ENCODE assay signal across 17 cellular contexts in the genomic region with DNA sequence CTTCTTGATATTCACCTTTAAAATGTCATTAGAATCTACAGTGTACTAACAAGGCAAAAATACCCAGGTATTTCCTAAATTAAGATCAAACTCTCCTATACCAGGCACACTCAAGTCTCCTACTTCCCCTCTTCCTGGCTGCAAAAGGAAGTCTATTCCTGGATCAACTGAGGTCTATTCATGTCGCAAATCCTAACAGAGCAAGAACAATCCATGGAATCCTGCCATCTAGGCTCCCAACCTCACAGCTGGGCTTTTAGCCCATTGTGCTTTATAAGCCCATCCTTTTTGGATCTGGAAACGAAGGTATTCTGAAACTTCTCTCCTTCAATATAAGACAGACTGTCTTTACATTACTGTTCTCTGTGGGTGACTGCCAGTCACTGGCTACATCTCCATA.
DNase-seq lines count a peak whose midpoint lies in the region; ATAC-seq and TF ChIP-seq lines count a peak whose summit lies in the region.
"Had no signal": no experiment of that assay in that cellular context is flagged by ENCODE, and none has a peak within 500 bp of the region (broad histone marks: within the 10 kb centered on the region; RNA-seq: fewer than 3 reads in every experiment).

No MANE protein-coding gene starts in this region.

- no peak for DNase-seq in HFFc6
- DNase-seq in body of pancreas = peak in 2 of 4 donors; percentile 6 to 10
- peak; percentile 8 to 10 for DNase-seq in hippocampal formation (lab: John Stamatoyannopoulos, UW)
- DNase-seq in psoas muscle = no peak
- DNase-seq in NCI-H526 treated with DMSO at 0.1 percent for 48 hours (lab: John Stamatoyannopoulos, UW) = no peak
- DNase-seq in DMS53 treated with DMSO at 0.1 percent for 48 hours (lab: John Stamatoyannopoulos, UW; ENCODE audit: unreplicated experiment) = no peak
- DNase-seq in colonic mucosa = no peak
- DNase-seq in NCI-H2196 (lab: John Stamatoyannopoulos, UW; ENCODE audit: unreplicated experiment) = no peak
- DNase-seq: activated CD4-positive, alpha-beta memory T cell treated with anti-CD3 and anti-CD28 coated beads, Interleukin-2, amount 10 ng/mL, durations not matched to agents 7 days and 5 days; adrenal gland; glutamatergic neuron; NCI-H1105; stimulated activated CD4-positive, alpha-beta T cell treated with anti-CD3 and anti-CD28 coated beads, Interleukin-1b, Interleukin-23, amount 100 ng/mL, for 48 hours had no signal

- H3K4me1 ChIP-seq in body of pancreas (peaks cover 15% of the 10 kb centered on the region), psoas muscle (peaks cover 48% of the 10 kb centered on the region), colonic mucosa (no peaks in the 10 kb centered on the region)
- H3K4me1 ChIP-seq: adrenal gland, suprapubic skin had no signal

- no peaks in the 10 kb centered on the region for H3K36me3 Mint-ChIP-seq in HFFc6 (ENCODE audit: low read depth)

- no peaks in the 10 kb centered on the region for H3K36me3 ChIP-seq in body of pancreas (replicated peaks in 1 of 2; ENCODE audit: insufficient read depth in 1 of 2, low read depth in 2 of 2)
- no peaks in the 10 kb centered on the region for H3K36me3 ChIP-seq in psoas muscle (ENCODE audit: insufficient read depth in 1 of 2, low read depth in 1 of 2)
- no peaks in the 10 kb centered on the region for H3K36me3 ChIP-seq in colonic mucosa
- H3K36me3 ChIP-seq: adrenal gland, suprapubic skin had no signal

- peak overlapping the region; percentile 60; the same call in 1 of the 2 replicates for H3K27ac Mint-ChIP-seq in HFFc6
- H3K27ac Mint-ChIP-seq: activated CD4-positive, alpha-beta memory T cell treated with anti-CD3 and anti-CD28 coated beads, Interleukin-2, amount 10 ng/mL, durations not matched to agents 7 days and 5 days; activated T-helper 1 cell treated with anti-CD3 and anti-CD28 coated beads, Interleukin-12 subunit alpha, Interleukin-12 subunit beta, Interleukin-2, Interleukin-4 antibody, amounts not matched to agents 30 ng/mL and 10 ng/mL and 1 ng/mL, durations not matched to agents 14 hours and 24 hours and 36 hours; B cell had no signal

- peaks cover 34% of the 10 kb centered on the region; the same call in 1 of the 2 replicates for H3K4me1 Mint-ChIP-seq in HFFc6 (ENCODE audit: low read depth)
- H3K4me1 Mint-ChIP-seq: activated CD4-positive, alpha-beta memory T cell treated with anti-CD3 and anti-CD28 coated beads, Interleukin-2, amount 10 ng/mL, durations not matched to agents 7 days and 5 days; B cell had no signal

- peaks cover 3% of the 10 kb centered on the region; the same call in 1 of the 2 replicates for H3K9me3 Mint-ChIP-seq in HFFc6
- H3K9me3 Mint-ChIP-seq: activated T-helper 1 cell treated with anti-CD3 and anti-CD28 coated beads, Interleukin-12 subunit alpha, Interleukin-12 subunit beta, Interleukin-2, Interleukin-4 antibody, amounts not matched to agents 30 ng/mL and 10 ng/mL and 1 ng/mL, durations not matched to agents 14 hours and 24 hours and 36 hours had no signal

- no peak for TF ChIP-seq POLR2A in body of pancreas (IDR thresholded peaks at IDR 0.05)

- H3K4me3 ChIP-seq in body of pancreas (no peak overlapping the region), psoas muscle (no peak overlapping the region), colonic mucosa (no peak overlapping the region)
- H3K4me3 ChIP-seq: adrenal gland, suprapubic skin had no signal

- peak; percentile 42 for ATAC-seq in body of pancreas
- peak; percentile 55 to 89 (median 82) for ATAC-seq in psoas muscle

- TF ChIP-seq CTCF in HFFc6 (IDR thresholded peaks at IDR 0.05) (no peak), body of pancreas (IDR thresholded peaks at IDR 0.05) (no peak), psoas muscle (IDR thresholded peaks at IDR 0.05) (no peak), colonic mucosa (IDR thresholded peaks at IDR 0.05) (no peak)

- H3K27ac ChIP-seq in body of pancreas (peak overlapping the region in 1 of 4 donors; percentile 7), psoas muscle (peak overlapping the region; percentile 54), colonic mucosa (no peak overlapping the region)
- H3K27ac ChIP-seq: adrenal gland, KMS-11, suprapubic skin had no signal

- H3K27me3 Mint-ChIP-seq in HFFc6 (ENCODE audit: insufficient read depth) = no peaks in the 10 kb centered on the region
- H3K27me3 Mint-ChIP-seq: activated CD4-positive, alpha-beta memory T cell treated with anti-CD3 and anti-CD28 coated beads, Interleukin-2, amount 10 ng/mL, durations not matched to agents 7 days and 5 days; B cell had no signal

- H3K27me3 ChIP-seq in body of pancreas = no peaks in the 10 kb centered on the region
- H3K27me3 ChIP-seq in psoas muscle (ENCODE audit: insufficient read depth in 3 of 3, low read length in 2 of 3) = no peaks in the 10 kb centered on the region
- H3K27me3 ChIP-seq in colonic mucosa = no peaks in the 10 kb centered on the region
- H3K27me3 ChIP-seq: adrenal gland, suprapubic skin had no signal

- intact Hi-C loops in body of pancreas (cut with DNase I) (no loop called here), psoas muscle (cut with DNase I) (no loop called here), colonic mucosa (cut with DNase I) (no loop called here)

- 29 to 37% methylated on average over 2 of the region's 2 CpGs for WGBS in body of pancreas, 2 donors
- WGBS in psoas muscle, 3 donors = 2 to 11% (median 4%) methylated on average over 2 of the region's 2 CpGs

- H3K9ac ChIP-seq in colonic mucosa (ENCODE audit: low read depth in 2 of 2, low read length in 2 of 2) = no peak overlapping the region
- H3K9ac ChIP-seq: KMS-11 had no signal

- H3K9me3 ChIP-seq in body of pancreas (no peaks in the 10 kb centered on the region), psoas muscle (no peaks in the 10 kb centered on the region), colonic mucosa (no peaks in the 10 kb centered on the region)
- H3K9me3 ChIP-seq: adrenal gland, suprapubic skin had no signal

- no peak overlapping the region for H3K4me3 Mint-ChIP-seq in HFFc6
- H3K4me3 Mint-ChIP-seq: activated CD4-positive, alpha-beta memory T cell treated with anti-CD3 and anti-CD28 coated beads, Interleukin-2, amount 10 ng/mL, durations not matched to agents 7 days and 5 days; activated T-helper 1 cell treated with anti-CD3 and anti-CD28 coated beads, Interleukin-12 subunit alpha, Interleukin-12 subunit beta, Interleukin-2, Interleukin-4 antibody, amounts not matched to agents 30 ng/mL and 10 ng/mL and 1 ng/mL, durations not matched to agents 14 hours and 24 hours and 36 hours; B cell had no signal

Comparison
In these comparisons a context has a peak if more than half of its experiments do, and no peak if none do; other contexts are left out.
1. DNase-seq: peak in hippocampal formation (2 of 2); none in HFFc6 (single experiment), psoas muscle (0 of 2), NCI-H526 treated with DMSO at 0.1 percent for 48 hours (single experiment), DMS53 treated with DMSO at 0.1 percent for 48 hours (single experiment), colonic mucosa (single experiment) and NCI-H2196 (single experiment).